ENCODE assay signal across 15 cellular contexts in the genomic region with DNA sequence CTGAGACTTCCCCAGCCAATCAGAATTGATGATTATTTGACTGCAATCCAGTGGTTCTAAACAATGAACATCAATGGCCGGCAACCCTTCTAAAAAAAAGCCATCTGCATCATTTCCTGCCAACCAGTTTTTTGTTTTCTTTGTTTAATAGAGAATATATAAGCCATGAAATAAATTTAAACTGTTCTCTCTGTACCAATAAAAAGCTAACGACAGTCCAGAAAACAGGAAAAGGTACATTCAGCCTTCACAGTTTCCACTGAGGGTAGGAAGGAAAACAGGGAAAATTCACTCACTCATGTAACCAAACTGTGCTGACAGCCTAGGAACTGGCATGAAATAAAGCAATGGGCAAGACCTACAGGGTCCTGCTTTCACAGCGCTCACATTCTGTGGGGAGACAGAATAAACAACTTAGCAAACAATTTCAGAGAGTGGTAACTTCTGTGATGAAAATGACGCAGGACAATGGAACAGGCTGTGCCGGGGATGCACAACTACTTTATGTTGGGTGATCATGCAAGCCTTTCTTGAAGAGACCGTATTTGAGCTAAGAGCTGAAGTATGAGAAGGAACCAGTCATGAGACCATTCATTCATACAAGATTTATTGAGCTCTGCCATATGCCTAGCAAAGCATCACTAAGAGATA.
DNase-seq lines count a peak whose midpoint lies in the region; ATAC-seq, FAIRE-seq and TF ChIP-seq lines count a peak whose summit lies in the region.
"Had no signal": no experiment of that assay in that cellular context is flagged by ENCODE, and none has a peak within 500 bp of the region (broad histone marks: within the 10 kb centered on the region; RNA-seq: fewer than 3 reads in every experiment).

No MANE protein-coding gene starts in this region.

- H3K9me3 ChIP-seq in endothelial cell of umbilical vein (replicated peaks; ENCODE audit: control insufficient read depth, insufficient read depth, low read length) (no peaks in the 10 kb centered on the region), skeletal muscle tissue (ENCODE audit: control insufficient read depth in 3 of 3, low read length in 3 of 3) (no peaks in the 10 kb centered on the region), smooth muscle cell (replicated peaks; ENCODE audit: low read depth) (no peaks in the 10 kb centered on the region)

- no peak for TF ChIP-seq POLR2A in endothelial cell of umbilical vein (IDR thresholded peaks at IDR 0.05; ENCODE audit: low read depth, low read length)

- peak overlapping the region; percentile 5; the same call in 1 of the 2 replicates for H3K27ac Mint-ChIP-seq in WTC11
- peak overlapping the region; percentile 45 for H3K27ac Mint-ChIP-seq in mesothelial cell of epicardium
- H3K27ac Mint-ChIP-seq: CD8-positive, alpha-beta T cell; HFFc6 had no signal

- FAIRE-seq in endothelial cell of umbilical vein (lab: Jason Lieb, UNC), result peak; percentile 93
- FAIRE-seq: H1 had no signal

- H3K9ac ChIP-seq in endothelial cell of umbilical vein (replicated peaks; ENCODE audit: extremely low read depth, insufficient read depth, low read length) (no peak overlapping the region), skeletal muscle tissue (ENCODE audit: low read depth in 1 of 3, low read length in 3 of 3) (no peak overlapping the region), smooth muscle cell (ENCODE audit: low read depth) (no peak overlapping the region)

- dilution Hi-C loops in endothelial cell of umbilical vein (cut with MboI; ENCODE audit: extremely low pct_ligation_motif_present, low sequenced_read_pairs), result no loop called here

- 92% methylated on average over 6 of the region's 6 CpGs for WGBS in smooth muscle cell (ENCODE audit: low lambda C conversion rate)

- DNase-seq in WTC11 (ENCODE audit: low spot score) (no peak), endothelial cell of umbilical vein (ENCODE audit: low read depth, low spot score) (peak; percentile 86), mesothelial cell of epicardium (ENCODE audit: low spot score in 2 of 2, unreplicated experiment in 2 of 2) (no peak), NCI-H1417 treated with DMSO at 0.1 percent for 48 hours (lab: John Stamatoyannopoulos, UW) (no peak), smooth muscle cell (lab: John Stamatoyannopoulos, UW; ENCODE audit: unreplicated experiment) (no peak)
- DNase-seq: CD8-positive, alpha-beta T cell; HFFc6; KBM-7; NCI-H1048; NCI-H1694; PC-3 had no signal

- POLR2A ChIA-PET in WTC11 (lab: Charles Lee), result no interaction called here
- POLR2A ChIA-PET in endothelial cell of umbilical vein (lab: Charles Lee), result no interaction called here

- intact Hi-C loops in endothelial cell of umbilical vein (cut with micrococcal nuclease), result loop anchor here (1.0 kb wide), 1 partner anchor 9 kb away; no protein-coding TSS in a partner anchor

- no peaks in the 10 kb centered on the region for H3K9me1 ChIP-seq in endothelial cell of umbilical vein (replicated peaks; ENCODE audit: control insufficient read depth, extremely low read depth, insufficient read depth, low read length)

- H3K27me3 ChIP-seq in endothelial cell of umbilical vein (ENCODE audit: control insufficient read depth in 2 of 2, insufficient read depth in 2 of 2, low read length in 2 of 2) (no peaks in the 10 kb centered on the region), skeletal muscle tissue (ENCODE audit: control insufficient read depth in 3 of 3, insufficient read depth in 3 of 3, low read length in 3 of 3) (no peaks in the 10 kb centered on the region), smooth muscle cell (ENCODE audit: low read depth) (no peaks in the 10 kb centered on the region)

- peaks cover 28% of the 10 kb centered on the region for H3K4me1 ChIP-seq in endothelial cell of umbilical vein (ENCODE audit: control insufficient read depth, extremely low read depth, insufficient read depth, low read length)
- peaks cover 9 to 20% (median 15%) of the 10 kb centered on the region in 3 donors for H3K4me1 ChIP-seq in skeletal muscle tissue (ENCODE audit: control insufficient read depth in 3 of 3, insufficient read depth in 3 of 3, low read length in 3 of 3)
- H3K4me1 ChIP-seq in smooth muscle cell (ENCODE audit: low read depth), result peaks cover 11% of the 10 kb centered on the region

- no peaks in the 10 kb centered on the region for H4K20me1 ChIP-seq in endothelial cell of umbilical vein (replicated peaks; ENCODE audit: control insufficient read depth, extremely low read depth, insufficient read depth, low read length)
- no peaks in the 10 kb centered on the region for H4K20me1 ChIP-seq in smooth muscle cell (ENCODE audit: low read depth)

- no peak overlapping the region for H3K4me3 Mint-ChIP-seq in WTC11
- H3K4me3 Mint-ChIP-seq in mesothelial cell of epicardium, result no peak overlapping the region
- H3K4me3 Mint-ChIP-seq: CD8-positive, alpha-beta T cell; HFFc6 had no signal

- ATAC-seq in WTC11 (no peak), HG03460 (IDR thresholded peaks at IDR 0.05; ENCODE audit: unreplicated experiment) (no peak)
- ATAC-seq: CD8-positive, alpha-beta T cell; PC-3 had no signal

- CTCF ChIA-PET in WTC11 (lab: Charles Lee), result interaction anchor here (1.1 kb wide), 2 partner anchors 68 to 74 kb away, joined by 3 read pairs; no protein-coding TSS in a partner anchor
- CTCF ChIA-PET in endothelial cell of umbilical vein (lab: Charles Lee), result interaction anchor here (1.1 to 2.0 kb wide), 5 partner anchors 9 to 875 kb away, joined by 3 to 11 read pairs (median 3); no protein-coding TSS in a partner anchor

- H3K27ac ChIP-seq in endothelial cell of umbilical vein (ENCODE audit: insufficient read depth, low read depth, low read length) (peak overlapping the region; percentile 84), skeletal muscle tissue (ENCODE audit: low read depth, low read length) (peak overlapping the region; percentile 9), smooth muscle cell (ENCODE audit: low read depth) (no peak overlapping the region)
- H3K27ac ChIP-seq: HL-60 had no signal

- H3K4me1 Mint-ChIP-seq in WTC11 (peaks cover 24% of the 10 kb centered on the region), mesothelial cell of epicardium (peaks cover 27% of the 10 kb centered on the region)

- H3K4me3 ChIP-seq in endothelial cell of umbilical vein (replicated peaks in 1 of 3; ENCODE audit: insufficient read depth in 1 of 3, low read depth in 1 of 3, low read length in 3 of 3) (no peak overlapping the region), skeletal muscle tissue (ENCODE audit: low read length in 3 of 3) (no peak overlapping the region), smooth muscle cell (no peak overlapping the region)

- H3K9me3 Mint-ChIP-seq in WTC11 (no peaks in the 10 kb centered on the region), mesothelial cell of epicardium (no peaks in the 10 kb centered on the region)
- H3K9me3 Mint-ChIP-seq: HFFc6 had no signal

- H3K36me3 ChIP-seq in endothelial cell of umbilical vein (ENCODE audit: control insufficient read depth in 2 of 2, extremely low read depth in 1 of 2, insufficient read depth in 2 of 2, low read length in 2 of 2), result no peaks in the 10 kb centered on the region
- no peaks in the 10 kb centered on the region for H3K36me3 ChIP-seq in skeletal muscle tissue (ENCODE audit: control insufficient read depth in 3 of 3, insufficient read depth in 3 of 3, low read length in 3 of 3)
- H3K36me3 ChIP-seq in smooth muscle cell (ENCODE audit: low read depth), result no peaks in the 10 kb centered on the region

- no peaks in the 10 kb centered on the region for H3F3A ChIP-seq in smooth muscle cell (ENCODE audit: low read depth)

- BruUV-seq in endothelial cell of umbilical vein (replicated peaks; lab: Mats Ljungman, UMichigan), result TSS peak; percentile 90

- H3K79me2 ChIP-seq in endothelial cell of umbilical vein (ENCODE audit: control insufficient read depth, insufficient read depth, low read length), result no peaks in the 10 kb centered on the region
- H3K79me2 ChIP-seq in smooth muscle cell (ENCODE audit: low read depth), result no peaks in the 10 kb centered on the region

- no peaks in the 10 kb centered on the region for H3K27me3 Mint-ChIP-seq in WTC11 (ENCODE audit: low read depth)
- H3K27me3 Mint-ChIP-seq in mesothelial cell of epicardium (ENCODE audit: low read depth), result no peaks in the 10 kb centered on the region

- H2AFZ ChIP-seq in endothelial cell of umbilical vein (ENCODE audit: low read depth, low read length) (no peak overlapping the region), smooth muscle cell (ENCODE audit: low read depth) (no peak overlapping the region)

- H3K36me3 Mint-ChIP-seq in WTC11 (no peaks in the 10 kb centered on the region), mesothelial cell of epicardium (no peaks in the 10 kb centered on the region)
- H3K36me3 Mint-ChIP-seq: CD8-positive, alpha-beta T cell had no signal

- TF ChIP-seq CTCF in WTC11 (IDR thresholded peaks at IDR 0.05) (no peak), endothelial cell of umbilical vein (IDR thresholded peaks at IDR 0.05; ENCODE audit: extremely low read depth in 1 of 2, insufficient read depth in 1 of 2, low read depth in 1 of 2, low read length in 2 of 2) (no peak), mesothelial cell of epicardium (IDR thresholded peaks at IDR 0.05; ENCODE audit: unreplicated experiment) (no peak), smooth muscle cell (IDR thresholded peaks at IDR 0.05; ENCODE audit: borderline replicate concordance, insufficient read depth, poor library complexity, severe bottlenecking) (no peak)

- peak overlapping the region; percentile 28 for H3K4me2 ChIP-seq in endothelial cell of umbilical vein (ENCODE audit: insufficient read depth, low read length)
- H3K4me2 ChIP-seq in smooth muscle cell, result no peak overlapping the region

TF ChIP-seq in WTC11, 78 proteins besides CTCF, POLR2A, EP300 and RAD21 (continues in another document):
- TF ChIP-seq, protein P1, sequence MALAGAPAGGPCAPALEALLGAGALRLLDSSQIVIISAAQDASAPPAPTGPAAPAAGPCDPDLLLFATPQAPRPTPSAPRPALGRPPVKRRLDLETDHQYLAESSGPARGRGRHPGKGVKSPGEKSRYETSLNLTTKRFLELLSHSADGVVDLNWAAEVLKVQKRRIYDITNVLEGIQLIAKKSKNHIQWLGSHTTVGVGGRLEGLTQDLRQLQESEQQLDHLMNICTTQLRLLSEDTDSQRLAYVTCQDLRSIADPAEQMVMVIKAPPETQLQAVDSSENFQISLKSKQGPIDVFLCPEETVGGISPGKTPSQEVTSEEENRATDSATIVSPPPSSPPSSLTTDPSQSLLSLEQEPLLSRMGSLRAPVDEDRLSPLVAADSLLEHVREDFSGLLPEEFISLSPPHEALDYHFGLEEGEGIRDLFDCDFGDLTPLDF (CRISPR knock-in tag; IDR thresholded peaks at IDR 0.05), result no peak

TF ChIP-seq in endothelial cell of umbilical vein, 7 proteins besides CTCF, POLR2A, EP300 and RAD21 (continues in another document):
- TF ChIP-seq POLR2AphosphoS5 (IDR thresholded peaks at IDR 0.05; ENCODE audit: insufficient read depth, low read depth, low read length) (no peak), FOS (IDR thresholded peaks at IDR 0.05; ENCODE audit: borderline replicate concordance, insufficient read depth, low read length) (no peak), JUN (IDR thresholded peaks at IDR 0.05; ENCODE audit: borderline replicate concordance, insufficient read depth, insufficient read length, low read depth) (no peak), MYC (IDR thresholded peaks at IDR 0.05; ENCODE audit: low read depth, low read length) (no peak)
